In genomic region chr21:46285206-46285661, GRCh38 we compare ENCODE assay signal across 8 cellular contexts. TPM values are rescaled to one million over a fixed set of nuclear protein-coding genes. Genes with fewer than 3 reads are reported as not detected.
A peak's percentile ranks its signal among the peaks of the same experiment; 100 is the strongest.
DNase-seq lines count a peak whose midpoint lies in the region; ATAC-seq and TF ChIP-seq lines count a peak whose summit lies in the region.

Gene MCM3AP, minus strand, starts transcription at chr21:46285611. Its CDS starts 325 bp downstream, at chr21:46285286.

- no peak within 1 kb of the TSS for H2BK15ac ChIP-seq in IMR-90 (ENCODE audit: low read depth, low read length)

- no peak for DNase-seq in IMR-90
- DNase-seq in adipocyte (ENCODE audit: low read depth) = no peak
- DNase-seq in smooth muscle cell (lab: John Stamatoyannopoulos, UW; ENCODE audit: unreplicated experiment) = no peak
- DNase-seq in activated gamma-delta T cell (lab: John Stamatoyannopoulos, UW) = no peak
- DNase-seq in AG20443 (ENCODE audit: low spot score) = no peak
- DNase-seq in central memory CD4-positive, alpha-beta T cell = no peak

- H2BK20ac ChIP-seq in IMR-90 (ENCODE audit: low read depth, low read length) = no peak within 1 kb of the TSS

- WGBS in IMR-90 (ENCODE audit: extremely low coverage in 2 of 2, insufficient read length in 1 of 2), 2 experiments = no CpG with 5 or more reads among the region's 6 CpGs
- WGBS in smooth muscle cell (ENCODE audit: low lambda C conversion rate) = 42% methylated on average over 6 of the region's 6 CpGs

- no peak for TF ChIP-seq POLR2A in IMR-90 (IDR thresholded peaks at IDR 0.05; ENCODE audit: low read depth, low read length)

- peak within 1 kb of the TSS; percentile 79 for H3K4me2 ChIP-seq in IMR-90 (ENCODE audit: low read depth, low read length)
- peak within 1 kb of the TSS; percentile 93 for H3K4me2 ChIP-seq in smooth muscle cell

- H2AFZ ChIP-seq in IMR-90 (replicated peaks; ENCODE audit: low read length, poor library complexity) (peak within 1 kb of the TSS; percentile 91), smooth muscle cell (ENCODE audit: low read depth) (peak within 1 kb of the TSS; percentile 96)

- H2AK9ac ChIP-seq in IMR-90 (replicated peaks; ENCODE audit: low read depth, low read length, poor library complexity) = peak within 1 kb of the TSS; percentile 89

- peak within 1 kb of the TSS; percentile 17; the same call in 1 of the 2 replicates for H3K56ac ChIP-seq in IMR-90 (ENCODE audit: extremely low read depth, insufficient read depth, low read length)

- no peak for TF ChIP-seq RAD21 in IMR-90 (IDR thresholded peaks at IDR 0.05; ENCODE audit: low read length)

- H4K20me1 ChIP-seq in IMR-90 (ENCODE audit: insufficient read depth, low read length) (peaks cover 15% of the 10 kb centered on the region), smooth muscle cell (ENCODE audit: low read depth) (peaks cover 26% of the 10 kb centered on the region)

- peak within 1 kb of the TSS; percentile 40; the same call in 1 of the 2 replicates for H4K91ac ChIP-seq in IMR-90 (ENCODE audit: insufficient read depth, low read depth, low read length)

- H3K27ac ChIP-seq in IMR-90 (ENCODE audit: insufficient read depth, low read length) (peak within 1 kb of the TSS; percentile 95), smooth muscle cell (ENCODE audit: low read depth) (peak within 1 kb of the TSS; percentile 92)

- peak within 1 kb of the TSS; percentile 21; the same call in 1 of the 2 replicates for H3K18ac ChIP-seq in IMR-90 (ENCODE audit: low read depth, low read length)

- POLR2A ChIA-PET in IMR-90 (lab: Charles Lee; ENCODE audit: unreplicated experiment) = no interaction called here

- BruUV-seq in IMR-90 (replicated peaks; lab: Mats Ljungman, UMichigan) = no TSS peak

- CTCF ChIA-PET in IMR-90 (lab: Yijun Ruan, JAX) = interaction anchor here (0.8 kb wide), 1 partner anchor 998 kb away, joined by 3 read pairs; the partner anchor contains the start of gene POFUT2

- peak within 1 kb of the TSS; percentile 59 for H4K5ac ChIP-seq in IMR-90 (ENCODE audit: low read depth, low read length)

- H3K4ac ChIP-seq in IMR-90 (ENCODE audit: low read depth, low read length) = peak within 1 kb of the TSS; percentile 86

- H3K4me3 ChIP-seq in IMR-90 (ENCODE audit: insufficient read depth, low read depth, low read length) = peak within 1 kb of the TSS; percentile 69
- H3K4me3 ChIP-seq in adipocyte (ENCODE audit: low read length) = peak within 1 kb of the TSS; percentile 99
- H3K4me3 ChIP-seq in iPS-11a (ENCODE audit: low read depth, low read length) = peak within 1 kb of the TSS; percentile 77
- peak within 1 kb of the TSS; percentile 80 for H3K4me3 ChIP-seq in smooth muscle cell

- peak within 1 kb of the TSS; percentile 87 for H2BK5ac ChIP-seq in IMR-90 (ENCODE audit: low read depth, low read length, poor library complexity, severe bottlenecking)

- H3K23ac ChIP-seq in IMR-90 (ENCODE audit: low read depth, low read length) = peak within 1 kb of the TSS; percentile 10

- peak within 1 kb of the TSS; percentile 23; the same call in 1 of the 2 replicates for H2AK5ac ChIP-seq in IMR-90 (ENCODE audit: low read depth, low read length)

- no peak for TF ChIP-seq CTCF in IMR-90 (conservative IDR thresholded peaks at IDR 0.05; ENCODE audit: low read depth, low read length)
- TF ChIP-seq CTCF in smooth muscle cell (IDR thresholded peaks at IDR 0.05; ENCODE audit: borderline replicate concordance, insufficient read depth, poor library complexity, severe bottlenecking) = no peak

- H3K9ac ChIP-seq in IMR-90 (ENCODE audit: low read depth, low read length) = peak within 1 kb of the TSS; percentile 92
- peak within 1 kb of the TSS; percentile 96 for H3K9ac ChIP-seq in adipocyte (ENCODE audit: low read length)
- peak within 1 kb of the TSS; percentile 93 for H3K9ac ChIP-seq in smooth muscle cell (ENCODE audit: low read depth)

- ATAC-seq in IMR-90 (ENCODE audit: low read depth) = no peak
- ATAC-seq in HG03139 (IDR thresholded peaks at IDR 0.05; ENCODE audit: unreplicated experiment) = no peak

- H3F3A ChIP-seq in smooth muscle cell (ENCODE audit: low read depth) = peaks cover 22% of the 10 kb centered on the region

- H4K8ac ChIP-seq in IMR-90 (ENCODE audit: low read depth in 2 of 2, low read length in 2 of 2) = peak within 1 kb of the TSS; percentile 59 to 87

- dilution Hi-C loops in IMR-90 (cut with HindIII; ENCODE audit: low sequenced_read_pairs, unreplicated experiment) = no loop called here

- H3K14ac ChIP-seq in IMR-90 (replicated peaks; ENCODE audit: low read depth, low read length) = peak within 1 kb of the TSS; percentile 70

- in situ Hi-C loops in IMR-90 (cut with MboI; ENCODE audit: low sequenced_read_pairs) = no loop called here

- peaks cover 16 to 63% of the 10 kb centered on the region in 2 experiments for H3K79me1 ChIP-seq in IMR-90 (ENCODE audit: low read depth in 1 of 2, low read length in 2 of 2)

- H3K4me1 ChIP-seq in IMR-90 (ENCODE audit: control insufficient read depth, insufficient read depth, low read length) (peaks cover 12% of the 10 kb centered on the region), adipocyte (ENCODE audit: control insufficient read depth, insufficient read depth, low read length) (peaks cover 43% of the 10 kb centered on the region), smooth muscle cell (ENCODE audit: low read depth) (peaks cover 28% of the 10 kb centered on the region)

- H3K27me3 ChIP-seq in IMR-90 (ENCODE audit: control insufficient read depth, insufficient read depth, low read length) = no peaks in the 10 kb centered on the region
- no peaks in the 10 kb centered on the region for H3K27me3 ChIP-seq in adipocyte (replicated peaks; ENCODE audit: control insufficient read depth, insufficient read depth, low read length)
- no peaks in the 10 kb centered on the region for H3K27me3 ChIP-seq in smooth muscle cell (ENCODE audit: low read depth)

- intact Hi-C loops in IMR-90 (cut with micrococcal nuclease) = loop anchor here (1.0 to 5.0 kb wide), 2 partner anchors 40 to 313 kb away; no protein-coding TSS in a partner anchor

- peaks cover 51% of the 10 kb centered on the region for H3K79me2 ChIP-seq in smooth muscle cell (ENCODE audit: low read depth)

- H3K9me1 ChIP-seq in IMR-90 (ENCODE audit: insufficient read depth, low read length) = peaks cover 14% of the 10 kb centered on the region

- 0 out of 2 replicates have a peak within 1 kb of the TSS, but pooled peaks have one; percentile 38 for H2BK120ac ChIP-seq in IMR-90 (ENCODE audit: low read depth, low read length)

- H3K36me3 ChIP-seq in IMR-90 (ENCODE audit: control insufficient read depth, insufficient read depth, low read length) = peaks cover 22% of the 10 kb centered on the region
- H3K36me3 ChIP-seq in adipocyte (ENCODE audit: control insufficient read depth, insufficient read depth, low read length, severe bottlenecking) = peaks cover 34% of the 10 kb centered on the region
- H3K36me3 ChIP-seq in smooth muscle cell (ENCODE audit: low read depth) = no peaks in the 10 kb centered on the region

- H3K9me3 ChIP-seq in IMR-90 (ENCODE audit: control insufficient read depth, insufficient read depth, low read length) (no peaks in the 10 kb centered on the region), adipocyte (ENCODE audit: control insufficient read depth, low read length) (no peaks in the 10 kb centered on the region), smooth muscle cell (replicated peaks; ENCODE audit: low read depth) (no peaks in the 10 kb centered on the region)

TF ChIP-seq in IMR-90, 13 proteins besides CTCF, POLR2A, EP300 and RAD21:
- TF ChIP-seq CHD1 (IDR thresholded peaks at IDR 0.05; ENCODE audit: low read depth, low read length) (no peak), RCOR1 (IDR thresholded peaks at IDR 0.05; ENCODE audit: insufficient replicate concordance, low read length) (no peak), BHLHE40 (IDR thresholded peaks at IDR 0.05; ENCODE audit: low read depth, low read length) (no peak), FOS (IDR thresholded peaks at IDR 0.05; ENCODE audit: low read depth, low read length) (no peak), CEBPB (IDR thresholded peaks at IDR 0.05; ENCODE audit: low read depth, low read length) (no peak), MAFK (IDR thresholded peaks at IDR 0.05; ENCODE audit: low read depth, low read length) (no peak), RFX5 (IDR thresholded peaks at IDR 0.05; ENCODE audit: low read depth, low read length) (no peak), NFE2L2 (IDR thresholded peaks at IDR 0.05; ENCODE audit: low read depth, low read length) (no peak), SMC3 (IDR thresholded peaks at IDR 0.05; ENCODE audit: low read depth, low read length) (no peak), ELK1 (IDR thresholded peaks at IDR 0.05; ENCODE audit: borderline replicate concordance, low read depth, low read length) (no peak), MAZ (IDR thresholded peaks at IDR 0.05; ENCODE audit: borderline replicate concordance, low read depth, low read length) (no peak), USF2 (IDR thresholded peaks at IDR 0.05; ENCODE audit: low read depth, low read length) (no peak), MXI1 (IDR thresholded peaks at IDR 0.05; ENCODE audit: borderline replicate concordance, low read depth, low read length) (no peak)

RNA-seq across cellular contexts. Expression of gene MCM3AP, which starts in this region (rescaled TPM):
- total RNA-seq in IMR-90 (2012; rRNA removed) (63.1 and 67.5 TPM in 2 replicates), smooth muscle cell (51.5 and 61.6 TPM in 2 replicates)
- polyA plus RNA-seq in IMR-90 (2012; rRNA removed) (40.3 and 46.5 TPM in 2 replicates), smooth muscle cell (38.4 and 39.2 TPM in 2 replicates)
- 24.7 and 30.3 TPM in 2 replicates for polyA plus RNA-seq in IMR-90 (2012; cell fraction: cytosol; rRNA removed)
- polyA plus RNA-seq in IMR-90 (2012; cell fraction: nucleus; rRNA removed; ENCODE audit: low replicate concordance) = 121 and 171 TPM in 2 replicates
